Comparison of ENCODE assay signal across 8 cellular contexts in the genomic region with DNA sequence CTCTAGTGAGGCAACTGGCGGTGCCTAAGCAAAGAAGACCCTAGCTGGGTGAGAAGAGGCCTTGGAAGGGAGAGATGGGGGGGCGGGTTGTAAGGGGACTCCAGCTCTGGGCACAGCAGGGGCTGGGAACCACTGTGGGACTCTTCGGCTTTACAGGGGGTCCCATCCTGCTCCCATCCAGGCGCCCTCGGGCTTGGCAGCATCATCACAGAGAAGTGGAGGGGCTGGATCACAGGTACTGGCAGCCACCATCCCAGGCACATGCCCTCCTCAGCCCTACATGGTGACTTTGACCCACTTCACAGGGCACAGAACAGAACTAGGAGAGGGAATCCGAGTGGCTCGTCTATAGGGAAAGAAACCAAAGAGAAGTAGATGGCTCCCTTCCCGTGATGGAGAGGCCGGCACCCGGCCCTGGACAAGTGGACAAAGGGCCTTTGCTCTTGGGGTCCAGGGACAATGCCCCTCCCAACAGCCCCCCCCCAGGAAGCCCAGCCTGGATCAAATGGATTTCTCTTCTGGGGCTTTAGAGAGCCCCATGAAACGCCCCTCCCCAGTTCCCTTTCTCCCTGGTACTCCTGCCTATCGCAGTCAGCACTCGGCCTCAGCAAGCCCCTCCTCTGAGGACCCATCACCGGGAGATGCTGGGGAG. TPM values are rescaled to one million over a fixed set of nuclear protein-coding genes. Genes with fewer than 3 reads are reported as not detected.
DNase-seq lines count a peak whose midpoint lies in the region; ATAC-seq and TF ChIP-seq lines count a peak whose summit lies in the region.

No MANE protein-coding gene starts in this region.

- H3K4me2 ChIP-seq in BLaER1 treated with 17β-estradiol and CSF1 and Interleukin-3, amounts not matched to agents 10 nM and 100 nM, result peak overlapping the region; percentile 73 to 98 (median 96)
- peak overlapping the region; percentile 78 for H3K4me2 ChIP-seq in neural progenitor cell

- H3K27me3 ChIP-seq in BLaER1 treated with 17β-estradiol and CSF1 and Interleukin-3, amounts not matched to agents 10 nM and 100 nM, result peaks cover 7 to 56% (median 15%) of the 10 kb centered on the region in 11 experiments; a peak in 19 of 22 replicates
- peaks cover 4% of the 10 kb centered on the region; the same call in 1 of the 2 replicates for H3K27me3 ChIP-seq in MG63
- peaks cover 44% of the 10 kb centered on the region for H3K27me3 ChIP-seq in neural progenitor cell

- in situ Hi-C loops in GM13977 (cut with MboI; ENCODE audit: low pct_unique_long_range_greater_than_20kb, low sequenced_read_pairs, unreplicated experiment), result no loop called here

- H3K4me1 Mint-ChIP-seq in effector memory CD8-positive, alpha-beta T cell (ENCODE audit: low read depth in 2 of 2), result peaks cover 38 to 39% of the 10 kb centered on the region in 2 donors
- peaks cover 41% of the 10 kb centered on the region for H3K4me1 Mint-ChIP-seq in neural progenitor cell

- H3K27ac ChIP-seq in BLaER1 treated with 17β-estradiol and CSF1 and Interleukin-3, amounts not matched to agents 10 nM and 100 nM, result peak overlapping the region in 6 of 11 experiments; percentile 59 to 78 (median 71); a peak in 6 of 22 replicates
- no peak overlapping the region for H3K27ac ChIP-seq in neural progenitor cell

- peak overlapping the region; percentile 60 to 86 (median 80); a peak in 20 of 22 replicates for H3K9ac ChIP-seq in BLaER1 treated with 17β-estradiol and CSF1 and Interleukin-3, amounts not matched to agents 10 nM and 100 nM
- no peak overlapping the region for H3K9ac ChIP-seq in neural progenitor cell

- H3K79me2 ChIP-seq in neural progenitor cell (ENCODE audit: low read depth), result peaks cover 12% of the 10 kb centered on the region

- no peak overlapping the region for H2AFZ ChIP-seq in neural progenitor cell (replicated peaks)

- peak overlapping the region; percentile 83 to 87 for H3K27ac Mint-ChIP-seq in effector memory CD8-positive, alpha-beta T cell
- peak overlapping the region; percentile 4 for H3K27ac Mint-ChIP-seq in neural progenitor cell

- peaks cover 17% of the 10 kb centered on the region for H3F3A ChIP-seq in neural progenitor cell (ENCODE audit: low read depth)

- no peak overlapping the region for H3K4me3 Mint-ChIP-seq in effector memory CD8-positive, alpha-beta T cell
- peak overlapping the region; percentile 89 for H3K4me3 Mint-ChIP-seq in neural progenitor cell

- H4K20me1 ChIP-seq in BLaER1 treated with 17β-estradiol and CSF1 and Interleukin-3, amounts not matched to agents 10 nM and 100 nM, result peaks cover 0 to 60% (median 58%) of the 10 kb centered on the region in 11 experiments; a peak in 19 of 22 replicates
- peaks cover 31% of the 10 kb centered on the region for H4K20me1 ChIP-seq in neural progenitor cell (ENCODE audit: low read depth)

- peaks cover 17% of the 10 kb centered on the region for H3K36me3 Mint-ChIP-seq in effector memory CD8-positive, alpha-beta T cell (ENCODE audit: insufficient read depth)
- no peaks in the 10 kb centered on the region for H3K36me3 Mint-ChIP-seq in neural progenitor cell

- ATAC-seq in effector memory CD8-positive, alpha-beta T cell (replicated peaks), result no peak
- ATAC-seq in GM19324 (IDR thresholded peaks at IDR 0.05; ENCODE audit: low FRiP score, unreplicated experiment), result no peak

- H3K9me3 Mint-ChIP-seq in effector memory CD8-positive, alpha-beta T cell, result no peaks in the 10 kb centered on the region
- H3K9me3 Mint-ChIP-seq in neural progenitor cell, result no peaks in the 10 kb centered on the region

- H3K27me3 Mint-ChIP-seq in effector memory CD8-positive, alpha-beta T cell, result no peaks in the 10 kb centered on the region
- peaks cover 2% of the 10 kb centered on the region for H3K27me3 Mint-ChIP-seq in neural progenitor cell (ENCODE audit: insufficient read depth, low read depth)

- H3K9me3 ChIP-seq in BLaER1 treated with 17β-estradiol and CSF1 and Interleukin-3, amounts not matched to agents 10 nM and 100 nM (replicated peaks in 1 of 11), result no peaks in the 10 kb centered on the region
- H3K9me3 ChIP-seq in MG63 (no peaks in the 10 kb centered on the region), neural progenitor cell (ENCODE audit: low read depth) (no peaks in the 10 kb centered on the region)

- peaks cover 10 to 71% (median 55%) of the 10 kb centered on the region in 10 experiments; a peak in 18 of 20 replicates for H3K4me1 ChIP-seq in BLaER1 treated with 17β-estradiol and CSF1 and Interleukin-3, amounts not matched to agents 10 nM and 100 nM
- peaks cover 12% of the 10 kb centered on the region for H3K4me1 ChIP-seq in neural progenitor cell

- DNase-seq in MG63, result no peak
- no peak for DNase-seq in effector memory CD8-positive, alpha-beta T cell
- no peak for DNase-seq in neural progenitor cell (ENCODE audit: low spot score)
- no peak for DNase-seq in kidney tubule cell (ENCODE audit: low spot score)
- no peak for DNase-seq in NCI-H2196 treated with DMSO at 0.1 percent for 48 hours (lab: John Stamatoyannopoulos, UW; ENCODE audit: unreplicated experiment)
- DNase-seq in GM13977 (ENCODE audit: low spot score), result no peak

- TF ChIP-seq CTCF in neural progenitor cell (IDR thresholded peaks at IDR 0.05) (no peak), GM13977 (IDR thresholded peaks at IDR 0.05; ENCODE audit: extremely low read depth, insufficient read depth, missing control alignments) (no peak)

- H3K36me3 ChIP-seq in BLaER1 treated with 17β-estradiol and CSF1 and Interleukin-3, amounts not matched to agents 10 nM and 100 nM, result no peaks in the 10 kb centered on the region
- no peaks in the 10 kb centered on the region for H3K36me3 ChIP-seq in MG63
- H3K36me3 ChIP-seq in neural progenitor cell, result no peaks in the 10 kb centered on the region

- H3K4me3 ChIP-seq in BLaER1 treated with 17β-estradiol and CSF1 and Interleukin-3, amounts not matched to agents 10 nM and 100 nM, result peak overlapping the region; percentile 54 to 87 (median 77); a peak in 19 of 20 replicates
- peak overlapping the region; percentile 63 for H3K4me3 ChIP-seq in MG63
- peak overlapping the region; percentile 71 for H3K4me3 ChIP-seq in neural progenitor cell

RNA-seq across cellular contexts. Expression of a gene that starts 54.0 kb away (rescaled TPM):
- 10.5 and 11.4 TPM in 2 replicates for total RNA-seq in MG63 (2014; rRNA removed; shearing (Covaris generic); ENCODE audit: low replicate concordance)
- total RNA-seq in neural progenitor cell (ENCODE audit: low replicate concordance), result 12.5 and 15.2 TPM in 2 replicates
